ENCODE assay signal across 29 cellular contexts in genomic region chr13:71721117-71721516, GRCh38.
DNase-seq lines count a peak whose midpoint lies in the region; ATAC-seq, FAIRE-seq and TF ChIP-seq lines count a peak whose summit lies in the region.
"Had no signal": no experiment of that assay in that cellular context is flagged by ENCODE, and none has a peak within 500 bp of the region (broad histone marks: within the 10 kb centered on the region; RNA-seq: fewer than 3 reads in every experiment).

No MANE protein-coding gene starts in this region.

- H3K4me3 ChIP-seq in HepG2 (replicated peaks in 1 of 3; ENCODE audit: insufficient read depth in 1 of 3, low read depth in 2 of 3, low read length in 3 of 3), result no peak overlapping the region
- H3K4me3 ChIP-seq in right lobe of liver, result no peak overlapping the region
- no peak overlapping the region for H3K4me3 ChIP-seq in K562
- peak overlapping the region; percentile 26 for H3K4me3 ChIP-seq in neural cell (ENCODE audit: low read length)
- H3K4me3 ChIP-seq: BLaER1, GM12878, MG63, Peyer's patch had no signal

- POLR2A ChIA-PET in HepG2 (lab: Yijun Ruan, JAX), result no interaction called here
- POLR2A ChIA-PET in K562 (lab: Yijun Ruan, JAX), result no interaction called here

- no peaks in the 10 kb centered on the region for H3K79me2 ChIP-seq in HepG2 (ENCODE audit: insufficient read depth, low read length)
- no peaks in the 10 kb centered on the region for H3K79me2 ChIP-seq in K562 (ENCODE audit: control insufficient read depth, insufficient read depth, low read length)
- H3K79me2 ChIP-seq in neural cell (replicated peaks; ENCODE audit: insufficient read depth, low read length), result no peaks in the 10 kb centered on the region

- FAIRE-seq in HepG2 (lab: Jason Lieb, UNC) (no peak), K562 (lab: Jason Lieb, UNC) (no peak)
- FAIRE-seq: GM12878 had no signal

- H3K9ac ChIP-seq in HepG2 (ENCODE audit: insufficient read depth, low read depth, low read length) (no peak overlapping the region), K562 (ENCODE audit: insufficient read depth in 1 of 2, low read depth in 2 of 2, low read length in 2 of 2) (no peak overlapping the region), neural cell (ENCODE audit: low read length) (no peak overlapping the region)
- H3K9ac ChIP-seq: BLaER1, SK-N-SH had no signal

- H3K9me3 ChIP-seq in HepG2 (ENCODE audit: low read length) (no peaks in the 10 kb centered on the region), right lobe of liver (no peaks in the 10 kb centered on the region), K562 (replicated peaks; ENCODE audit: control insufficient read depth, insufficient read depth, low read depth, low read length) (no peaks in the 10 kb centered on the region), neural cell (ENCODE audit: low read length) (no peaks in the 10 kb centered on the region)
- H3K9me3 ChIP-seq: BLaER1, MG63, Peyer's patch, SK-N-SH had no signal

- H3F3A ChIP-seq in neural cell (ENCODE audit: insufficient read depth, low read length, poor library complexity, severe bottlenecking), result no peaks in the 10 kb centered on the region

- WGBS in HepG2 (ENCODE audit: low lambda C conversion rate), result 0% methylated on average over 1 of the region's 1 CpG
- 64% methylated on average over 1 of the region's 1 CpG for WGBS in right lobe of liver (ENCODE audit: insufficient coverage, low coverage, low lambda C conversion rate, missing lambda C conversion rate)
- WGBS in K562 (ENCODE audit: insufficient coverage, low coverage, missing lambda C conversion rate), result 0% methylated on average over 1 of the region's 1 CpG

- TF ChIP-seq CTCF in HepG2 (CRISPR knock-in tag; IDR thresholded peaks at IDR 0.05) (no peak), right lobe of liver (IDR thresholded peaks at IDR 0.05) (no peak), K562 (IDR thresholded peaks at IDR 0.05 in 2 of 3, conservative IDR thresholded peaks at IDR 0.05 in 1 of 3; ENCODE audit: insufficient read depth in 2 of 3, low read depth in 1 of 3, low read length in 3 of 3) (no peak), neural cell (IDR thresholded peaks at IDR 0.05; ENCODE audit: poor library complexity, severe bottlenecking) (no peak)

- BruUV-seq in HepG2 (replicated peaks; lab: Mats Ljungman, UMichigan) (no TSS peak), K562 (replicated peaks; lab: Mats Ljungman, UMichigan) (no TSS peak)

- no peaks in the 10 kb centered on the region for H4K20me1 ChIP-seq in HepG2 (ENCODE audit: insufficient read depth, low read length)
- H4K20me1 ChIP-seq in K562 (replicated peaks; ENCODE audit: control insufficient read depth, insufficient read depth, low read length), result no peaks in the 10 kb centered on the region
- H4K20me1 ChIP-seq in neural cell (ENCODE audit: insufficient read depth), result no peaks in the 10 kb centered on the region
- H4K20me1 ChIP-seq: BLaER1 had no signal

- H3K4me2 ChIP-seq in HepG2 (ENCODE audit: low read depth, low read length), result no peak overlapping the region
- no peak overlapping the region for H3K4me2 ChIP-seq in K562 (ENCODE audit: insufficient read depth, low read length)
- no peak overlapping the region for H3K4me2 ChIP-seq in neural cell (ENCODE audit: low read length)
- H3K4me2 ChIP-seq: BLaER1, SK-N-SH had no signal

- TF ChIP-seq RAD21 in HepG2 (CRISPR knock-in tag; IDR thresholded peaks at IDR 0.05) (no peak), K562 (CRISPR knock-in tag; conservative IDR thresholded peaks at IDR 0.05 in 1 of 2, IDR thresholded peaks at IDR 0.05 in 1 of 2) (no peak), neural cell (conservative IDR thresholded peaks at IDR 0.05) (no peak)

- no peaks in the 10 kb centered on the region for H3K9me1 ChIP-seq in K562 (ENCODE audit: control insufficient read depth, insufficient read depth, low read length)

- H3K36me3 ChIP-seq in HepG2 (replicated peaks in 1 of 2; ENCODE audit: control insufficient read depth in 1 of 2, insufficient read depth in 2 of 2, low read length in 2 of 2) (no peaks in the 10 kb centered on the region), right lobe of liver (no peaks in the 10 kb centered on the region), K562 (ENCODE audit: control insufficient read depth, insufficient read depth, low read length) (no peaks in the 10 kb centered on the region), neural cell (ENCODE audit: insufficient read depth, low read length) (no peaks in the 10 kb centered on the region)
- H3K36me3 ChIP-seq: BLaER1, MG63, Peyer's patch had no signal

- in situ Hi-C loops in HepG2 (cut with HindIII; ENCODE audit: extremely low pct_ligation_motif_present, low pct_unique_long_range_greater_than_20kb), result no loop called here
- in situ Hi-C loops in K562 (cut with MboI), result no loop called here

- no peaks in the 10 kb centered on the region for H3K27me3 ChIP-seq in HepG2 (ENCODE audit: control insufficient read depth in 1 of 2, insufficient read depth in 2 of 2, low read length in 2 of 2)
- H3K27me3 ChIP-seq in right lobe of liver, result no peaks in the 10 kb centered on the region
- no peaks in the 10 kb centered on the region for H3K27me3 ChIP-seq in K562 (ENCODE audit: control insufficient read depth in 2 of 2, insufficient read depth in 2 of 2, low read length in 2 of 2)
- H3K27me3 ChIP-seq in neural cell (ENCODE audit: insufficient read depth, low read depth, low read length), result no peaks in the 10 kb centered on the region
- H3K27me3 ChIP-seq: BLaER1, MG63, Peyer's patch had no signal

- H2AFZ ChIP-seq in HepG2 (ENCODE audit: low read length), result no peak overlapping the region
- no peak overlapping the region for H2AFZ ChIP-seq in K562 (ENCODE audit: low read depth, low read length)
- no peak overlapping the region for H2AFZ ChIP-seq in neural cell (ENCODE audit: low read depth, low read length)

- H3K4me1 ChIP-seq in HepG2 (ENCODE audit: insufficient read depth, low read length) (no peaks in the 10 kb centered on the region), right lobe of liver (no peaks in the 10 kb centered on the region), K562 (replicated peaks in 1 of 2; ENCODE audit: control insufficient read depth in 2 of 2, insufficient read depth in 2 of 2, low read length in 2 of 2) (no peaks in the 10 kb centered on the region)
- H3K4me1 ChIP-seq: BLaER1, Peyer's patch had no signal

- TF ChIP-seq EP300 in HepG2 (IDR thresholded peaks at IDR 0.05; ENCODE audit: low read depth in 2 of 2, low read length in 2 of 2) (no peak), HepG2 (CRISPR knock-in tag; IDR thresholded peaks at IDR 0.05; ENCODE audit: borderline replicate concordance) (no peak), K562 (IDR thresholded peaks at IDR 0.05; ENCODE audit: low read length) (no peak), neural cell (conservative IDR thresholded peaks at IDR 0.05; ENCODE audit: poor library complexity, severe bottlenecking) (no peak)

- DNase-seq in HepG2 (ENCODE audit: low spot score) (no peak), right lobe of liver (no peak), NCI-H1417 treated with DMSO at 0.1 percent for 48 hours (lab: John Stamatoyannopoulos, UW) (peak; percentile 78), K562 (ENCODE audit: extremely low read depth in 1 of 4, low spot score in 3 of 4) (no peak), SIG-M5 treated with dmso at 0.1 percent for 504 hours (lab: John Stamatoyannopoulos, UW; ENCODE audit: unreplicated experiment) (no peak)
- DNase-seq: CD4-positive, CD25-positive, alpha-beta regulatory T cell; DMS 273 treated with DMSO at 0.1 percent for 48 hours; DMS79; EL; GDM1; KG1; MG63; NCI-H1694; NCI-H2029 treated with DMSO at 0.1 percent for 48 hours; NCI-H2171; NCI-H226; NCI-H510A treated with DMSO at 0.1 percent for 48 hours; NCI-H82; OCI-M1; Peyer's patch; SHP77 treated with DMSO at 0.1 percent for 48 hours; SK-N-SH; SW 1271; T-helper 9 cell had no signal

- intact Hi-C loops in HepG2 (cut with micrococcal nuclease; ENCODE audit: unreplicated experiment) (no loop called here), right lobe of liver (cut with DNase I) (no loop called here), K562 (cut with micrococcal nuclease) (no loop called here)

- H3K9me2 ChIP-seq in neural cell (ENCODE audit: insufficient read depth, low read length), result no peaks in the 10 kb centered on the region
- H3K9me2 ChIP-seq: SK-N-SH had no signal

- CTCF ChIA-PET in HepG2 (lab: Yijun Ruan, JAX; ENCODE audit: low intra/inter-chr PET ratio, low total read pairs), result no interaction called here
- CTCF ChIA-PET in K562 (lab: Yijun Ruan, JAX; ENCODE audit: low intra/inter-chr PET ratio), result no interaction called here

- ATAC-seq in HepG2 (no peak), right lobe of liver (no peak), K562 (no peak), GM19035 (IDR thresholded peaks at IDR 0.05; ENCODE audit: unreplicated experiment) (no peak), HG03139 (IDR thresholded peaks at IDR 0.05; ENCODE audit: unreplicated experiment) (no peak)
- ATAC-seq: GM12878 had no signal

- H3K27ac ChIP-seq in HepG2 (ENCODE audit: extremely low read length, insufficient read depth, low read length) (no peak overlapping the region), right lobe of liver (no peak overlapping the region), K562 (ENCODE audit: extremely low read depth, low read depth, low read length) (no peak overlapping the region), neural cell (ENCODE audit: low read length) (no peak overlapping the region)
- H3K27ac ChIP-seq: BLaER1, Peyer's patch had no signal

- no peak for TF ChIP-seq POLR2A in HepG2 (IDR thresholded peaks at IDR 0.05; ENCODE audit: insufficient read depth in 1 of 2, low read depth in 2 of 2, low read length in 2 of 2)
- no peak for TF ChIP-seq POLR2A in right lobe of liver (IDR thresholded peaks at IDR 0.05)
- TF ChIP-seq POLR2A in K562 (conservative IDR thresholded peaks at IDR 0.05), result no peak

TF ChIP-seq in HepG2, 621 proteins besides CTCF, POLR2A, EP300 and RAD21:
- TF ChIP-seq MAFF (IDR thresholded peaks at IDR 0.05; ENCODE audit: low read depth, low read length), result peak; percentile 91
- TF ChIP-seq ZZZ3 (CRISPR knock-in tag; IDR thresholded peaks at IDR 0.05; ENCODE audit: borderline replicate concordance), result no peak
- no peak for TF ChIP-seq TBP (CRISPR knock-in tag; IDR thresholded peaks at IDR 0.05)
- peak; percentile 84 to 93 for TF ChIP-seq MAFK (conservative IDR thresholded peaks at IDR 0.05 in 1 of 2, IDR thresholded peaks at IDR 0.05 in 1 of 2; ENCODE audit: low read length in 2 of 2)

TF ChIP-seq in K562, 482 proteins besides CTCF, POLR2A, EP300 and RAD21 (continues in another document):
- TF ChIP-seq MAFG (tag; conservative IDR thresholded peaks at IDR 0.05), result peak; percentile 45
- no peak for TF ChIP-seq ZNF75A (CRISPR knock-in tag; IDR thresholded peaks at IDR 0.05)
- peak; percentile 37; the same call in 1 of the 2 replicates for TF ChIP-seq MAFF (IDR thresholded peaks at IDR 0.05; ENCODE audit: low read length)
- no peak for TF ChIP-seq DDX20 (tag; IDR thresholded peaks at IDR 0.05; ENCODE audit: low read depth)
- TF ChIP-seq SMC3 (conservative IDR thresholded peaks at IDR 0.05; ENCODE audit: insufficient read depth, low read depth, low read length), result no peak

TF ChIP-seq in neural cell, 6 proteins besides CTCF, POLR2A, EP300 and RAD21 (continues in another document):
- TF ChIP-seq MXI1 (conservative IDR thresholded peaks at IDR 0.05; ENCODE audit: poor library complexity, severe bottlenecking) (no peak), EZH2 (IDR thresholded peaks at IDR 0.05; ENCODE audit: borderline replicate concordance, insufficient read depth, low read length, poor library complexity, severe bottlenecking) (no peak), TAF1 (IDR thresholded peaks at IDR 0.05; ENCODE audit: low read depth) (no peak)

Comparison
In these comparisons a context has a peak if more than half of its experiments do, and no peak if none do; other contexts are left out.
1. Of the 241 proteins assayed by ChIP-seq in both HepG2 and K562: peak only in HepG2: none; only in K562: MAFG; in both: MAFF and MAFK; in neither: 238.